8 cellular contexts compared by ENCODE assay signal in genomic region chr5:134555223-134555790, GRCh38. TPM values are rescaled to one million over a fixed set of nuclear protein-coding genes. Genes with fewer than 3 reads are reported as not detected.
DNase-seq lines count a peak whose midpoint lies in the region; ATAC-seq and TF ChIP-seq lines count a peak whose summit lies in the region.

No MANE protein-coding gene starts in this region.

- H3K27me3 Mint-ChIP-seq in activated T-cell treated with anti-CD3 and anti-CD28 coated beads, Interleukin-2, amount 50 U/mL, for 4 hours (ENCODE audit: low read depth) = no peaks in the 10 kb centered on the region
- H3K27me3 Mint-ChIP-seq in activated CD4-positive, alpha-beta memory T cell treated with anti-CD3 and anti-CD28 coated beads for 36 hours = no peaks in the 10 kb centered on the region

- H3K4me3 Mint-ChIP-seq in activated T-cell treated with anti-CD3 and anti-CD28 coated beads, Interleukin-2, amount 50 U/mL, for 4 hours = peak overlapping the region; percentile 61
- peak overlapping the region; percentile 70 for H3K4me3 Mint-ChIP-seq in activated CD4-positive, alpha-beta memory T cell treated with anti-CD3 and anti-CD28 coated beads for 36 hours

- peaks cover 45 to 59% of the 10 kb centered on the region in 2 donors for H3K4me1 ChIP-seq in thyroid gland

- peak overlapping the region; percentile 99 for H3K27ac Mint-ChIP-seq in activated CD4-positive, alpha-beta memory T cell treated with anti-CD3 and anti-CD28 coated beads for 36 hours

- no peak for DNase-seq in activated T-cell treated with anti-CD3 and anti-CD28 coated beads, Interleukin-2, amount 50 U/mL, for 4 hours
- no peak for DNase-seq in activated T-cell treated with anti-CD3 and anti-CD28 coated beads for 4 hours
- DNase-seq in activated CD4-positive, alpha-beta memory T cell treated with anti-CD3 and anti-CD28 coated beads for 36 hours = peak; percentile 46
- DNase-seq in left lobe of liver (ENCODE audit: low spot score) = no peak
- DNase-seq in thyroid gland = no peak
- no peak for DNase-seq in HEK293T (ENCODE audit: extremely low spot score)
- no peak for DNase-seq in NK-92 treated with Interleukin-12 subunit alpha and Interleukin-12 subunit beta, amount 100 ng/mL, for 24 hours (lab: John Stamatoyannopoulos, UW)

- TF ChIP-seq POLR2A in thyroid gland (IDR thresholded peaks at IDR 0.05) = no peak

- H3K9me3 ChIP-seq in thyroid gland = no peaks in the 10 kb centered on the region

- POLR2A ChIA-PET in activated CD4-positive, alpha-beta memory T cell treated with anti-CD3 and anti-CD28 coated beads for 36 hours (lab: Charles Lee) = interaction anchor here (0.9 to 3.1 kb wide), 7 partner anchors 11 to 378 kb away, joined by 3 to 26 read pairs (median 10); partner anchors contain the start of genes JADE2, SEC24A, SKP1 and UBE2B
- POLR2A ChIA-PET in HEK293T (lab: Yijun Ruan, JAX) = no interaction called here

- TF ChIP-seq CTCF in thyroid gland (IDR thresholded peaks at IDR 0.05) = no peak

- WGBS in thyroid gland, 2 donors = 76 to 87% methylated on average over 3 to 6 of the region's 6 CpGs

- H3K27me3 ChIP-seq in thyroid gland = no peaks in the 10 kb centered on the region

- H3K9me3 Mint-ChIP-seq in activated T-cell treated with anti-CD3 and anti-CD28 coated beads, Interleukin-2, amount 50 U/mL, for 4 hours = no peaks in the 10 kb centered on the region
- no peaks in the 10 kb centered on the region for H3K9me3 Mint-ChIP-seq in activated CD4-positive, alpha-beta memory T cell treated with anti-CD3 and anti-CD28 coated beads for 36 hours

- peak overlapping the region; percentile 52 to 97 (median 94) for H3K27ac ChIP-seq in thyroid gland

- peaks cover 44% of the 10 kb centered on the region for H3K4me1 Mint-ChIP-seq in activated T-cell treated with anti-CD3 and anti-CD28 coated beads, Interleukin-2, amount 50 U/mL, for 4 hours (ENCODE audit: low read depth)
- peaks cover 52% of the 10 kb centered on the region for H3K4me1 Mint-ChIP-seq in activated CD4-positive, alpha-beta memory T cell treated with anti-CD3 and anti-CD28 coated beads for 36 hours (ENCODE audit: low read depth)

- H3K36me3 Mint-ChIP-seq in activated T-cell treated with anti-CD3 and anti-CD28 coated beads, Interleukin-2, amount 50 U/mL, for 4 hours (ENCODE audit: insufficient read depth) = peaks cover 26% of the 10 kb centered on the region
- H3K36me3 Mint-ChIP-seq in activated CD4-positive, alpha-beta memory T cell treated with anti-CD3 and anti-CD28 coated beads for 36 hours = peaks cover 36% of the 10 kb centered on the region

- CTCF ChIA-PET in activated CD4-positive, alpha-beta memory T cell treated with anti-CD3 and anti-CD28 coated beads for 36 hours (lab: Charles Lee) = interaction anchor here (0.6 to 3.2 kb wide), 12 partner anchors 11 to 349 kb away, joined by 3 to 33 read pairs (median 6); partner anchors contain the start of genes CDKN2AIPNL and PCBD2
- CTCF ChIA-PET in HEK293T (lab: Yijun Ruan, JAX) = no interaction called here

- H3K4me3 ChIP-seq in thyroid gland (replicated peaks in 1 of 3) = no peak overlapping the region

- peaks cover 8% of the 10 kb centered on the region in 2 donors for H3K36me3 ChIP-seq in thyroid gland

- intact Hi-C loops in activated CD4-positive, alpha-beta memory T cell treated with anti-CD3 and anti-CD28 coated beads for 36 hours (cut with micrococcal nuclease) = loop anchor here (2.0 kb wide), 2 partner anchors 15 to 185 kb away; partner anchors contain the start of gene UBE2B
- intact Hi-C loops in thyroid gland (cut with DNase I) = no loop called here

- ATAC-seq in activated T-cell treated with anti-CD3 and anti-CD28 coated beads, Interleukin-2, amount 50 U/mL, for 4 hours = peak in 1 of 2 donors; percentile 7
- peak; percentile 13 for ATAC-seq in left lobe of liver
- no peak for ATAC-seq in GM21737 (IDR thresholded peaks at IDR 0.05; ENCODE audit: unreplicated experiment)

TF ChIP-seq in HEK293T, 16 proteins besides CTCF, POLR2A, EP300 and RAD21:
- no peak for TF ChIP-seq FOXM1 (IDR thresholded peaks at IDR 0.05; ENCODE audit: borderline replicate concordance)
- TF ChIP-seq ZNF384 (IDR thresholded peaks at IDR 0.05) = no peak
- no peak for TF ChIP-seq NFRKB (IDR thresholded peaks at IDR 0.05)
- TF ChIP-seq ARNT (IDR thresholded peaks at IDR 0.05) = no peak
- TF ChIP-seq FOXK2 (IDR thresholded peaks at IDR 0.05) = no peak
- no peak for TF ChIP-seq FOXA1 (IDR thresholded peaks at IDR 0.05)
- no peak for TF ChIP-seq SUZ12 (IDR thresholded peaks at IDR 0.05)
- no peak for TF ChIP-seq SP1 (IDR thresholded peaks at IDR 0.05)
- no peak for TF ChIP-seq HDGF (IDR thresholded peaks at IDR 0.05; ENCODE audit: borderline replicate concordance)
- TF ChIP-seq ELF4 (IDR thresholded peaks at IDR 0.05) = no peak
- TF ChIP-seq BHLHE40 (IDR thresholded peaks at IDR 0.05; ENCODE audit: borderline replicate concordance) = no peak
- no peak for TF ChIP-seq CTBP1 (IDR thresholded peaks at IDR 0.05; ENCODE audit: borderline replicate concordance)
- TF ChIP-seq L3MBTL2 (conservative IDR thresholded peaks at IDR 0.05) = no peak
- TF ChIP-seq PKNOX1 (IDR thresholded peaks at IDR 0.05) = no peak
- TF ChIP-seq LEF1 (IDR thresholded peaks at IDR 0.05; ENCODE audit: borderline replicate concordance) = no peak
- no peak for TF ChIP-seq TARDBP (IDR thresholded peaks at IDR 0.05)

RNA-seq across cellular contexts. Expression of gene JADE2, which starts 29.8 kb away (rescaled TPM):
- 10 to 100 TPM; 73.6 to 83.6 (median 76.8) TPM for total RNA-seq in activated T-cell treated with anti-CD3 and anti-CD28 coated beads, Interleukin-2, amount 50 U/mL, for 4 hours
- total RNA-seq in activated CD4-positive, alpha-beta memory T cell treated with anti-CD3 and anti-CD28 coated beads for 36 hours = 10 to 100 TPM; 79.4 to 81.6 TPM
- total RNA-seq in left lobe of liver (14.2 TPM), thyroid gland (100 to 1,000 TPM in 1 of 4 donors, 10 to 100 TPM in 3; 51.7 to 116 (median 76.6) TPM)
